In genomic region chr4:72486991-72487390, GRCh38 we compare ENCODE assay signal across 1 cellular context.
TF ChIP-seq lines count a peak whose summit lies in the region.

No MANE protein-coding gene starts in this region.

TF ChIP-seq in endothelial cell of umbilical vein, 7 proteins besides CTCF, POLR2A, EP300 and RAD21 (continued from another document):
- TF ChIP-seq POLR2AphosphoS5 (IDR thresholded peaks at IDR 0.05; ENCODE audit: insufficient read depth, low read depth, low read length) = no peak
- no peak for TF ChIP-seq MAX (IDR thresholded peaks at IDR 0.05; ENCODE audit: insufficient read depth, insufficient read length)
- no peak for TF ChIP-seq GATA2 (IDR thresholded peaks at IDR 0.05; ENCODE audit: insufficient read depth, insufficient read length, low read depth, low read length)
- no peak for TF ChIP-seq EZH2 (IDR thresholded peaks at IDR 0.05; ENCODE audit: borderline replicate concordance, low read depth, low read length, severe bottlenecking)
